Comparison of ENCODE assay signal across 1 cellular context in the genomic region with DNA sequence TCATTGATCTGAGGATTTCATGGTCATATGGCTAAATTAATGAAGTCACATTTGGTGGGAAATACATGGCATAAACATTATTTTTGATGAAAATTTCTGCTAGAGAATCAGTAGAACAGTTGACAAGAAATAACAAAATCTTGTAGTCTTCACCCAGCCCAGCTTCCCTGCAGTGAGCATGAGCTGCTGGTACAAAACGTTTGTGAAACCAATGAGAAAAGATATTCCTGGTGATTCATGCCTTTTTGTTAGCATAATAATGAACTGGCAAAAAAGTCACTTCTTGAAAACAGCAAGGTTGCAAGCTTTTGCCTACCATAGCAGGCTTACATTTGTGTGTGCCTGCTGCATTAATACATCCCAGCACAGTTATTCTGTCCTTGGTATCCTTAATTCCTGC.
TF ChIP-seq lines count a peak whose summit lies in the region.

No MANE protein-coding gene starts in this region.

TF ChIP-seq in WTC11, 78 proteins besides CTCF, POLR2A, EP300 and RAD21:
- TF ChIP-seq, protein P1, sequence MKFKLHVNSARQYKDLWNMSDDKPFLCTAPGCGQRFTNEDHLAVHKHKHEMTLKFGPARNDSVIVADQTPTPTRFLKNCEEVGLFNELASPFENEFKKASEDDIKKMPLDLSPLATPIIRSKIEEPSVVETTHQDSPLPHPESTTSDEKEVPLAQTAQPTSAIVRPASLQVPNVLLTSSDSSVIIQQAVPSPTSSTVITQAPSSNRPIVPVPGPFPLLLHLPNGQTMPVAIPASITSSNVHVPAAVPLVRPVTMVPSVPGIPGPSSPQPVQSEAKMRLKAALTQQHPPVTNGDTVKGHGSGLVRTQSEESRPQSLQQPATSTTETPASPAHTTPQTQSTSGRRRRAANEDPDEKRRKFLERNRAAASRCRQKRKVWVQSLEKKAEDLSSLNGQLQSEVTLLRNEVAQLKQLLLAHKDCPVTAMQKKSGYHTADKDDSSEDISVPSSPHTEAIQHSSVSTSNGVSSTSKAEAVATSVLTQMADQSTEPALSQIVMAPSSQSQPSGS (CRISPR knock-in tag; IDR thresholded peaks at IDR 0.05; ENCODE audit: borderline replicate concordance, low read depth): no peak
- TF ChIP-seq ZNF263 (CRISPR knock-in tag; IDR thresholded peaks at IDR 0.05; ENCODE audit: low read depth) (no peak), ESRRA (CRISPR knock-in tag; IDR thresholded peaks at IDR 0.05; ENCODE audit: borderline replicate concordance) (no peak), ZBTB21 (CRISPR knock-in tag; IDR thresholded peaks at IDR 0.05; ENCODE audit: borderline replicate concordance) (no peak), ELF4 (CRISPR knock-in tag; IDR thresholded peaks at IDR 0.05; ENCODE audit: low read depth) (no peak), NR3C1 (CRISPR knock-in tag; conservative IDR thresholded peaks at IDR 0.05; ENCODE audit: low read depth) (no peak), CBFB (CRISPR knock-in tag; IDR thresholded peaks at IDR 0.05; ENCODE audit: low read depth) (no peak)
- TF ChIP-seq, protein P2, sequence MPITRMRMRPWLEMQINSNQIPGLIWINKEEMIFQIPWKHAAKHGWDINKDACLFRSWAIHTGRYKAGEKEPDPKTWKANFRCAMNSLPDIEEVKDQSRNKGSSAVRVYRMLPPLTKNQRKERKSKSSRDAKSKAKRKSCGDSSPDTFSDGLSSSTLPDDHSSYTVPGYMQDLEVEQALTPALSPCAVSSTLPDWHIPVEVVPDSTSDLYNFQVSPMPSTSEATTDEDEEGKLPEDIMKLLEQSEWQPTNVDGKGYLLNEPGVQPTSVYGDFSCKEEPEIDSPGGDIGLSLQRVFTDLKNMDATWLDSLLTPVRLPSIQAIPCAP (CRISPR knock-in tag; IDR thresholded peaks at IDR 0.05): no peak
- TF ChIP-seq, protein P3, sequence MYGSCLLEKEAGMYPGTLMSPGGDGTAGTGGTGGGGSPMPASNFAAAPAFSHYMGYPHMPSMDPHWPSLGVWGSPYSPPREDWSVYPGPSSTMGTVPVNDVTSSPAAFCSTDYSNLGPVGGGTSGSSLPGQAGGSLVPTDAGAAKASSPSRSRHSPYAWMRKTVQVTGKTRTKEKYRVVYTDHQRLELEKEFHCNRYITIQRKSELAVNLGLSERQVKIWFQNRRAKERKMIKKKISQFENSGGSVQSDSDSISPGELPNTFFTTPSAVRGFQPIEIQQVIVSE (CRISPR knock-in tag; IDR thresholded peaks at IDR 0.05; ENCODE audit: borderline replicate concordance): no peak
- TF ChIP-seq, protein P4, sequence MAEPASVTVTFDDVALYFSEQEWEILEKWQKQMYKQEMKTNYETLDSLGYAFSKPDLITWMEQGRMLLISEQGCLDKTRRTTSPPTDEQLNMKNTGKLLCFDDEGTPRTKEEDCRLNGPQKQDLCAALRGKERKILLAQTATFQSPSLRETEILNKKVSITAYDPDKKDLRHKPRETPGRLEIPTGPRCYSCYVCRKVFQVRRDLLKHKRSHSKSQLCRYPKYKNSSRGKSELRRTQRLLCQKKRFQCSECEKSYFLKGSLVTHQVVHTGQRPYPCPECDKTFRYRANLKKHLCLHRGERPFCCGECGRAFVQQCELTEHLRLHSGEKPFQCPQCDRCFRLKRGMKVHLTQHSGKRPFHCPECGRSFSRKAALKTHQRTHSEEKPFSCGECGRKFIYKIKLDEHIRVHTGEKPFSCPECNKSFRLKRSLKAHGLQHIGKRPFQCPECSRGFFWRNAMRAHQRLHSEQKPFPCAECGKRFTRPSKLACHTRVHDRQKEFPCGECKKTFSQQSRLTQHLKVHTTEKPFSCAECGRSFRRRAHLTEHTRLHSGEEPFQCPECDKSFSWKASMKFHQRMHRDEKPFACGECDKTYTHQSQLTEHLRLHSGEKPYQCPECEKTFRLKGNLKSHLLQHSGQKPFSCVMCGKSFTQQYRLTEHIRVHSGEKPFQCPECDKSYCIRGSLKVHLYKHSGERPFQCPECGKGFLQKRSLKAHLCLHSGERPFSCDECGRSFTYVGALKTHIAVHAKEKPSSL (CRISPR knock-in tag; conservative IDR thresholded peaks at IDR 0.05): no peak
- TF ChIP-seq, protein P5, sequence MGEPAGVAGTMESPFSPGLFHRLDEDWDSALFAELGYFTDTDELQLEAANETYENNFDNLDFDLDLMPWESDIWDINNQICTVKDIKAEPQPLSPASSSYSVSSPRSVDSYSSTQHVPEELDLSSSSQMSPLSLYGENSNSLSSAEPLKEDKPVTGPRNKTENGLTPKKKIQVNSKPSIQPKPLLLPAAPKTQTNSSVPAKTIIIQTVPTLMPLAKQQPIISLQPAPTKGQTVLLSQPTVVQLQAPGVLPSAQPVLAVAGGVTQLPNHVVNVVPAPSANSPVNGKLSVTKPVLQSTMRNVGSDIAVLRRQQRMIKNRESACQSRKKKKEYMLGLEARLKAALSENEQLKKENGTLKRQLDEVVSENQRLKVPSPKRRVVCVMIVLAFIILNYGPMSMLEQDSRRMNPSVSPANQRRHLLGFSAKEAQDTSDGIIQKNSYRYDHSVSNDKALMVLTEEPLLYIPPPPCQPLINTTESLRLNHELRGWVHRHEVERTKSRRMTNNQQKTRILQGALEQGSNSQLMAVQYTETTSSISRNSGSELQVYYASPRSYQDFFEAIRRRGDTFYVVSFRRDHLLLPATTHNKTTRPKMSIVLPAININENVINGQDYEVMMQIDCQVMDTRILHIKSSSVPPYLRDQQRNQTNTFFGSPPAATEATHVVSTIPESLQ (CRISPR knock-in tag; IDR thresholded peaks at IDR 0.05): no peak
- TF ChIP-seq, protein P6, sequence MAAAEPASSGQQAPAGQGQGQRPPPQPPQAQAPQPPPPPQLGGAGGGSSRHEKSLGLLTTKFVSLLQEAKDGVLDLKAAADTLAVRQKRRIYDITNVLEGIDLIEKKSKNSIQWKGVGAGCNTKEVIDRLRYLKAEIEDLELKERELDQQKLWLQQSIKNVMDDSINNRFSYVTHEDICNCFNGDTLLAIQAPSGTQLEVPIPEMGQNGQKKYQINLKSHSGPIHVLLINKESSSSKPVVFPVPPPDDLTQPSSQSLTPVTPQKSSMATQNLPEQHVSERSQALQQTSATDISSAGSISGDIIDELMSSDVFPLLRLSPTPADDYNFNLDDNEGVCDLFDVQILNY (CRISPR knock-in tag; IDR thresholded peaks at IDR 0.05): no peak
